In genomic region chr14:95677168-95677835, GRCh38 we compare ENCODE assay signal across 21 cellular contexts. TPM values are rescaled to one million over a fixed set of nuclear protein-coding genes. Genes with fewer than 3 reads are reported as not detected.
DNase-seq lines count a peak whose midpoint lies in the region; ATAC-seq, FAIRE-seq and TF ChIP-seq lines count a peak whose summit lies in the region.
"Had no signal": no experiment of that assay in that cellular context is flagged by ENCODE, and none has a peak within 500 bp of the region (broad histone marks: within the 10 kb centered on the region; RNA-seq: fewer than 3 reads in every experiment).

No MANE protein-coding gene starts in this region.

- H3K9me3 Mint-ChIP-seq in naive B cell: peaks cover 0 to 6% (median 0%) of the 10 kb centered on the region in 7 donors
- H3K9me3 Mint-ChIP-seq: CD4-positive, alpha-beta memory T cell had no signal

- H3K18ac ChIP-seq in mesendoderm (ENCODE audit: low read length): no peak overlapping the region

- no peak overlapping the region for H3K23ac ChIP-seq in mesendoderm (ENCODE audit: low read length)

- H3K79me2 ChIP-seq in mesendoderm (ENCODE audit: control insufficient read depth, insufficient read depth, low read length): no peaks in the 10 kb centered on the region

- DNase-seq in GM19239 (ENCODE audit: insufficient read length, low spot score) (no peak), adrenal gland (peak in 5 of 7 donors; percentile 39 to 73 (median 42)), naive B cell (no peak), epidermal melanocyte (ENCODE audit: insufficient read length, low spot score) (no peak), mesendoderm (no peak)
- DNase-seq: BE2C; CD4-positive, alpha-beta memory T cell; DMS153; DMS79; GF-D8; HFFc6; KG1 had no signal

- no peak overlapping the region for H4K8ac ChIP-seq in mesendoderm (ENCODE audit: low read depth, low read length)

- no peak overlapping the region for H3K56ac ChIP-seq in mesendoderm (ENCODE audit: low read length)

- H2BK120ac ChIP-seq in mesendoderm (ENCODE audit: low read depth, low read length): no peak overlapping the region

- FAIRE-seq in GM19239 (lab: Jason Lieb, UNC): peak; percentile 28
- FAIRE-seq: H54 had no signal

- no peak overlapping the region for H3K4ac ChIP-seq in mesendoderm (ENCODE audit: low read depth, low read length)

- 18 to 47% (median 35%) methylated on average over 4 of the region's 4 CpGs for WGBS in adrenal gland, 4 donors
- WGBS in mesendoderm (ENCODE audit: extremely low coverage, insufficient coverage, low lambda C conversion rate): no CpG with 5 or more reads among the region's 4 CpGs

- no peak overlapping the region for H2AK5ac ChIP-seq in mesendoderm (ENCODE audit: low read length)

- no peak overlapping the region for H4K5ac ChIP-seq in mesendoderm (ENCODE audit: low read length)

- no peaks in the 10 kb centered on the region for H4K20me1 ChIP-seq in BLaER1

- H3K4me1 Mint-ChIP-seq in naive B cell: peaks cover 47 to 90% (median 80%) of the 10 kb centered on the region in 3 donors
- H3K4me1 Mint-ChIP-seq: CD14-positive monocyte; CD4-positive, alpha-beta memory T cell had no signal

- peaks cover 17% of the 10 kb centered on the region for H3K36me3 ChIP-seq in BLaER1
- no peaks in the 10 kb centered on the region for H3K36me3 ChIP-seq in adrenal gland (replicated peaks in 1 of 2)
- H3K36me3 ChIP-seq in mesendoderm (ENCODE audit: control insufficient read depth, insufficient read depth, low read length): no peaks in the 10 kb centered on the region
- H3K36me3 ChIP-seq: BE2C had no signal

- no peaks in the 10 kb centered on the region for H3K27me3 Mint-ChIP-seq in naive B cell

- H3K79me1 ChIP-seq in mesendoderm (ENCODE audit: low read length): no peaks in the 10 kb centered on the region

- TF ChIP-seq POLR2A in adrenal gland (IDR thresholded peaks at IDR 0.05): no peak

- H3K9ac ChIP-seq in BLaER1: no peak overlapping the region
- no peak overlapping the region for H3K9ac ChIP-seq in mesendoderm (ENCODE audit: low read length)

- H2BK15ac ChIP-seq in mesendoderm (replicated peaks; ENCODE audit: low read depth): no peak overlapping the region

- ATAC-seq in naive B cell (ENCODE audit: low read depth in 2 of 2): peak; percentile 23 to 32
- no peak for ATAC-seq in HG03280 (IDR thresholded peaks at IDR 0.05; ENCODE audit: unreplicated experiment)
- no peak for ATAC-seq in HG03432 (IDR thresholded peaks at IDR 0.05; ENCODE audit: unreplicated experiment)
- ATAC-seq: GM23338, HCT116 had no signal

- no peak overlapping the region for H2BK5ac ChIP-seq in mesendoderm (ENCODE audit: low read length)

- H3K9me3 ChIP-seq in BLaER1: peaks cover 21% of the 10 kb centered on the region
- H3K9me3 ChIP-seq in adrenal gland (replicated peaks in 1 of 3): no peaks in the 10 kb centered on the region
- H3K9me3 ChIP-seq: BE2C had no signal

- H3K4me3 Mint-ChIP-seq in naive B cell: peak overlapping the region in 7 of 8 donors; percentile 16 to 82 (median 47)
- H3K4me3 Mint-ChIP-seq: CD14-positive monocyte; CD4-positive, alpha-beta memory T cell; GM23338; HFFc6 had no signal

- H3K4me1 ChIP-seq in BLaER1 (peaks cover 81% of the 10 kb centered on the region), adrenal gland (replicated peaks in 1 of 2) (peaks cover 5 to 19% of the 10 kb centered on the region in 2 donors), mesendoderm (ENCODE audit: control insufficient read depth, low read depth, low read length) (peaks cover 2% of the 10 kb centered on the region)
- H3K4me1 ChIP-seq: BE2C had no signal

- peak overlapping the region; percentile 24 for H3K27ac ChIP-seq in BLaER1
- H3K27ac ChIP-seq in adrenal gland: peak overlapping the region in 1 of 5 donors; percentile 28
- no peak overlapping the region for H3K27ac ChIP-seq in mesendoderm (ENCODE audit: low read depth, low read length)

- peak overlapping the region in 5 of 6 donors; percentile 31 to 90 (median 84) for H3K27ac Mint-ChIP-seq in naive B cell
- H3K27ac Mint-ChIP-seq: CD14-positive monocyte; CD4-positive, alpha-beta memory T cell; GM23338; HFFc6 had no signal

- intact Hi-C loops in adrenal gland (cut with DNase I): no loop called here

- no peak for TF ChIP-seq CTCF in adrenal gland (IDR thresholded peaks at IDR 0.05)

- 0 out of 2 replicates have a peak overlapping the region, but pooled peaks have one; percentile 11 for H3K4me3 ChIP-seq in BLaER1
- no peak overlapping the region for H3K4me3 ChIP-seq in adrenal gland
- no peak overlapping the region for H3K4me3 ChIP-seq in mesendoderm (ENCODE audit: low read length)
- H3K4me3 ChIP-seq: GM23338 had no signal

- H3K4me2 ChIP-seq in BLaER1 (peak overlapping the region; percentile 75), mesendoderm (ENCODE audit: low read length) (no peak overlapping the region)
- H3K4me2 ChIP-seq: GM23338 had no signal

- H3K27me3 ChIP-seq in BLaER1 (no peaks in the 10 kb centered on the region), adrenal gland (no peaks in the 10 kb centered on the region), mesendoderm (ENCODE audit: insufficient read depth, low read length, poor library complexity) (no peaks in the 10 kb centered on the region)

- peaks cover 18 to 29% of the 10 kb centered on the region in 2 donors for H3K36me3 Mint-ChIP-seq in naive B cell
- H3K36me3 Mint-ChIP-seq: CD14-positive monocyte; CD4-positive, alpha-beta memory T cell had no signal

RNA-seq across cellular contexts. Expression of gene TCL1B, which starts 8.9 kb away (rescaled TPM):
- not detected for total RNA-seq in adrenal gland
- polyA plus RNA-seq in adrenal gland (under 1 TPM in 1 of 3 donors, not detected in 2; 0.13 TPM), naive B cell (ENCODE audit: low read depth in 6 of 6) (10 to 100 TPM; 15.0 to 44.0 (median 35.9) TPM)
- polyA plus RNA-seq in mesendoderm (2013, experiment 1 of 2): 4.9 TPM
- 5.2 TPM for polyA plus RNA-seq in mesendoderm (2013, experiment 2 of 2)
- total RNA-seq: A172; CD4-positive, alpha-beta memory T cell; HFFc6; HT-29 had no signal
- polyA plus RNA-seq: CD14-positive monocyte; CD4-positive, alpha-beta memory T cell had no signal

RNA-seq across cellular contexts. Expression of gene TCL1A, which starts 36.6 kb away (rescaled TPM):
- total RNA-seq in adrenal gland: under 1 TPM in 1 of 8 donors, not detected in 7; 0.22 TPM
- polyA plus RNA-seq in adrenal gland: not detected
- polyA plus RNA-seq in naive B cell (ENCODE audit: low read depth in 6 of 6): 1,000 to 10,000 TPM; 3,311 to 6,921 (median 4,382) TPM
- polyA plus RNA-seq in mesendoderm (2013, experiment 1 of 2): 0.90 TPM
- polyA plus RNA-seq in mesendoderm (2013, experiment 2 of 2): 0.81 TPM
- total RNA-seq: A172; CD4-positive, alpha-beta memory T cell; HFFc6; HT-29 had no signal

Comparison
In these comparisons a context has a peak if more than half of its experiments do, and no peak if none do; other contexts are left out.
1. DNase-seq: peak in adrenal gland (5 of 7); none in GM19239 (single experiment), naive B cell (single experiment), epidermal melanocyte (single experiment) and mesendoderm (single experiment).
2. ATAC-seq: peak in naive B cell (2 of 2); none in HG03280 (single experiment) and HG03432 (single experiment).
3. RNA of gene TCL1B, which starts 8.9 kb away (polyA plus RNA-seq): 15.0 to 44.0 TPM in naive B cell; 0.13 TPM in adrenal gland; every median in the first group is over 10 times any median in the second.
4. RNA of gene TCL1A, which starts 36.6 kb away (polyA plus RNA-seq): 3,311 to 6,921 TPM in naive B cell; not detected in adrenal gland; every median in the first group is over 1,000 times any median in the second.